ENCODE assay signal across 24 cellular contexts in the genomic region with DNA sequence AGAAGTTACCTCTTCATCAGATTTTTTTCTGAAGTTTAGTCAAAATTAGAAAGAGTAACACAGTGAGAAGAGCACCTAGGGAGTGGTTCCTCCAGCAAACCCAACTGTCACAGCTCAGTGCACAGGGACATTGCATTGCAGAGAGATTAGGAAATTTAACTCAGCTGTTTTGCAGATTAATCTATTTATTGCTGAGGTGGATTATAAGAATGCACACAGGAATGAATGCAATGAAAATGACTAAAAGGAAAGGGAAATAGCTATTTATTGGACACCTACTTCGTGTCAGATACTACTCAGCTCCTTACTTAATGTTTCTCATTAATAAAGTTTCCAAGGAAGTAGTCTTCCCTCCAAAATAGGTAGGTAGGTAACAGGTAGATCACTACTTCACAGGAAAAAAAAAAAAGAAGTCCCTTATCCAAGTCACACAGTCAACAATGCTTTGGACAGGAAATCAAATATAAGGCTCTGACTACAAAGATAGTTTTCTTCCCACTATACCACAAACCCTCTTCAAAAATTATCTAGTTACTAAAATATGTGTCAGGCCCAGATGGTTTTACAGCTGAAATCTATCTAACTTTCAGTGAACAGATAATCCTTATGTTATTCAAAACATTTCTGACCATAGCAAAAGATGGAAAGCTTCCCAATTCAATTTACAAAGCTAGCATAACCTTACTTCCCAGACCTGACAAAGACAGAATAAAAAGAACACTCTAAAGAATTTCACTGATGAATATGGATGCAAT.
DNase-seq lines count a peak whose midpoint lies in the region; ATAC-seq, FAIRE-seq and TF ChIP-seq lines count a peak whose summit lies in the region.
"Had no signal": no experiment of that assay in that cellular context is flagged by ENCODE, and none has a peak within 500 bp of the region (broad histone marks: within the 10 kb centered on the region; RNA-seq: fewer than 3 reads in every experiment).

No MANE protein-coding gene starts in this region.

- H4K20me1 ChIP-seq in HepG2 (ENCODE audit: insufficient read depth, low read length), result no peaks in the 10 kb centered on the region
- H4K20me1 ChIP-seq: BLaER1 had no signal

- no peak for TF ChIP-seq RAD21 in HepG2 (CRISPR knock-in tag; IDR thresholded peaks at IDR 0.05)

- DNase-seq in HCEC 1CT, result peak; percentile 5
- peak; percentile 76 for DNase-seq in adipocyte (ENCODE audit: low read depth)
- peak; percentile 32 for DNase-seq in fibroblast of pulmonary artery (ENCODE audit: low read depth)
- no peak for DNase-seq in transverse colon
- no peak for DNase-seq in NCI-H526 treated with DMSO at 0.1 percent for 48 hours (lab: John Stamatoyannopoulos, UW)
- DNase-seq in HepG2 (ENCODE audit: low spot score), result no peak
- DNase-seq: activated CD4-positive, alpha-beta T cell treated with anti-CD3 and anti-CD28 coated beads, Interleukin-2, amount 10 ng/mL, durations not matched to agents 24 days and 14 days; activated CD8-positive, alpha-beta memory T cell treated with anti-CD3 and anti-CD28 coated beads, Interleukin-2, amount 10 ng/mL, durations not matched to agents 7 days and 5 days; activated naive CD8-positive, alpha-beta T cell treated with anti-CD3 and anti-CD28 coated beads, Interleukin-2, amount 10 ng/mL, durations not matched to agents 7 days and 5 days; Caco-2; glutamatergic neuron; left lung; NCI-H1417 treated with DMSO at 0.1 percent for 48 hours; NCI-H69; Right ventricle myocardium superior; stimulated activated naive CD4-positive, alpha-beta T cell; tibial artery had no signal

- CTCF ChIA-PET in HepG2 (lab: Yijun Ruan, JAX; ENCODE audit: low intra/inter-chr PET ratio, low total read pairs), result no interaction called here

- 65 to 82% methylated on average over 1 of the region's 1 CpG for WGBS in transverse colon (ENCODE audit: low coverage in 1 of 2), 2 donors
- WGBS in HepG2 (ENCODE audit: low lambda C conversion rate), result 0% methylated on average over 1 of the region's 1 CpG

- FAIRE-seq in HepG2 (lab: Jason Lieb, UNC), result no peak

- POLR2A ChIA-PET in HepG2 (lab: Yijun Ruan, JAX), result no interaction called here

- H3K9ac ChIP-seq in adipocyte (ENCODE audit: low read length) (no peak overlapping the region), HepG2 (ENCODE audit: insufficient read depth, low read depth, low read length) (no peak overlapping the region)
- H3K9ac ChIP-seq: BLaER1 had no signal

- H3K9me3 ChIP-seq in adipocyte (ENCODE audit: control insufficient read depth, low read length), result peaks cover 11% of the 10 kb centered on the region
- H3K9me3 ChIP-seq in transverse colon, result no peaks in the 10 kb centered on the region
- H3K9me3 ChIP-seq in HepG2 (ENCODE audit: low read length), result no peaks in the 10 kb centered on the region
- H3K9me3 ChIP-seq: BLaER1, Caco-2, prostate gland had no signal

- in situ Hi-C loops in transverse colon (cut with MboI; ENCODE audit: low pct_ligation_motif_present in 1 of 4, low pct_unique_long_range_greater_than_20kb in 1 of 4, low sequenced_read_pairs in 3 of 4) (no loop called here), HepG2 (cut with HindIII; ENCODE audit: extremely low pct_ligation_motif_present, low pct_unique_long_range_greater_than_20kb) (no loop called here)

- TF ChIP-seq EP300 in transverse colon (IDR thresholded peaks at IDR 0.05; ENCODE audit: low read depth) (no peak), HepG2 (IDR thresholded peaks at IDR 0.05; ENCODE audit: low read depth in 2 of 2, low read length in 2 of 2) (no peak), HepG2 (CRISPR knock-in tag; IDR thresholded peaks at IDR 0.05; ENCODE audit: borderline replicate concordance) (no peak)

- no peak for TF ChIP-seq CTCF in fibroblast of pulmonary artery (IDR thresholded peaks at IDR 0.05; ENCODE audit: low read length, missing control alignments)
- TF ChIP-seq CTCF in transverse colon (IDR thresholded peaks at IDR 0.05), result no peak
- no peak for TF ChIP-seq CTCF in HepG2 (CRISPR knock-in tag; IDR thresholded peaks at IDR 0.05)

- H3K36me3 ChIP-seq in adipocyte (ENCODE audit: control insufficient read depth, insufficient read depth, low read length, severe bottlenecking) (no peaks in the 10 kb centered on the region), transverse colon (no peaks in the 10 kb centered on the region), HepG2 (replicated peaks in 1 of 2; ENCODE audit: control insufficient read depth in 1 of 2, insufficient read depth in 2 of 2, low read length in 2 of 2) (no peaks in the 10 kb centered on the region)
- H3K36me3 ChIP-seq: BLaER1, cardiac muscle cell, left lung, prostate gland, tibial artery had no signal

- no peaks in the 10 kb centered on the region for H3K27me3 ChIP-seq in adipocyte (replicated peaks; ENCODE audit: control insufficient read depth, insufficient read depth, low read length)
- no peaks in the 10 kb centered on the region for H3K27me3 ChIP-seq in transverse colon
- no peaks in the 10 kb centered on the region for H3K27me3 ChIP-seq in HepG2 (ENCODE audit: control insufficient read depth in 1 of 2, insufficient read depth in 2 of 2, low read length in 2 of 2)
- H3K27me3 ChIP-seq: BLaER1, cardiac muscle cell, left lung, tibial artery had no signal

- H3K27ac ChIP-seq in transverse colon (no peak overlapping the region), HepG2 (ENCODE audit: extremely low read length, insufficient read depth, low read length) (no peak overlapping the region)
- H3K27ac ChIP-seq: BLaER1, cardiac muscle cell, epithelial cell of prostate, left lung, prostate gland, skin epidermis, tibial artery had no signal

- H3K4me1 ChIP-seq in adipocyte (ENCODE audit: control insufficient read depth, insufficient read depth, low read length), result peaks cover 36% of the 10 kb centered on the region
- no peaks in the 10 kb centered on the region for H3K4me1 ChIP-seq in transverse colon
- H3K4me1 ChIP-seq in HepG2 (ENCODE audit: insufficient read depth, low read length), result no peaks in the 10 kb centered on the region
- H3K4me1 ChIP-seq: Caco-2, left lung, prostate gland had no signal

- H3K79me2 ChIP-seq in HepG2 (ENCODE audit: insufficient read depth, low read length), result no peaks in the 10 kb centered on the region

- BruUV-seq in HepG2 (replicated peaks; lab: Mats Ljungman, UMichigan), result no TSS peak

- no peak overlapping the region for H2AFZ ChIP-seq in HepG2 (ENCODE audit: low read length)

- H3K4me2 ChIP-seq in HepG2 (ENCODE audit: low read depth, low read length), result no peak overlapping the region
- H3K4me2 ChIP-seq: BLaER1 had no signal

- intact Hi-C loops in transverse colon (cut with DNase I; ENCODE audit: low total_unique reads), result no loop called here
- intact Hi-C loops in HepG2 (cut with micrococcal nuclease; ENCODE audit: unreplicated experiment), result no loop called here

- no peak for TF ChIP-seq POLR2A in transverse colon (IDR thresholded peaks at IDR 0.05)
- no peak for TF ChIP-seq POLR2A in HepG2 (IDR thresholded peaks at IDR 0.05; ENCODE audit: insufficient read depth in 1 of 2, low read depth in 2 of 2, low read length in 2 of 2)

- ATAC-seq in HepG2 (no peak), GM21619 (IDR thresholded peaks at IDR 0.05; ENCODE audit: unreplicated experiment) (no peak)
- ATAC-seq: activated CD8-positive, alpha-beta memory T cell treated with anti-CD3 and anti-CD28 coated beads, Interleukin-2, amount 10 ng/mL, durations not matched to agents 7 days and 5 days; activated T-helper 17 cell treated with anti-CD3 and anti-CD28 coated beads, Interleukin-2, amount 50 U/mL, for 72 hours; left lung had no signal

- H3K4me3 ChIP-seq in adipocyte (ENCODE audit: low read length) (no peak overlapping the region), fibroblast of pulmonary artery (replicated peaks; ENCODE audit: low read depth, low read length) (no peak overlapping the region), transverse colon (no peak overlapping the region), HepG2 (replicated peaks in 1 of 3; ENCODE audit: insufficient read depth in 1 of 3, low read depth in 2 of 3, low read length in 3 of 3) (no peak overlapping the region)
- H3K4me3 ChIP-seq: BLaER1, cardiac muscle cell, left lung, prostate gland, skin epidermis, tibial artery had no signal

TF ChIP-seq in HepG2, 621 proteins besides CTCF, POLR2A, EP300 and RAD21:
- TF ChIP-seq ADNP (CRISPR knock-in tag; IDR thresholded peaks at IDR 0.05), result no peak
- TF ChIP-seq ZNF24 (IDR thresholded peaks at IDR 0.05), result no peak

Comparison
In these comparisons a context has a peak if more than half of its experiments do, and no peak if none do; other contexts are left out.
1. DNase-seq: peak in HCEC 1CT (single experiment), adipocyte (single experiment) and fibroblast of pulmonary artery (single experiment); none in transverse colon (single experiment), NCI-H526 treated with DMSO at 0.1 percent for 48 hours (single experiment) and HepG2 (single experiment).